24 cellular contexts compared by ENCODE assay signal in the genomic region with DNA sequence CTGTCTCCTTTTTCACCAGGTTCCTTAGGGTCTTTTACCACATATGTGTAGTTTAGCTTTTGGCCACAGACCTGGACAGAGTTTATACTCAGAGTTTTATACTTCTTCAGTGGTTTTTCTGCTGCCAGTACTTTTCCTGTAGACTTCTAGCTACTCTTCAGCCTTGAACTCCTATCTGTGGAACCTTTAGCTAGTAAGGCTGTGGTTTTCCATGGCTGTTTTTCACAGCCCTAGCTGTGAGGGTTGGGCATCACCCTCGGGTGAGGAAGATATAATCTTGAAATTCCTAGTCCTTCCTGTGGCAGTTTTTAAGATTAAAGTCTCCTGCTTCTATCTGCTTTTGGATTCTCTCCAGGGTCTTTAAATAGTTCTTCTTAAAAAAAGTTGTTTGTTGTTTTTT.
"Had no signal": no experiment of that assay in that cellular context is flagged by ENCODE, and none has a peak within 500 bp of the region (broad histone marks: within the 10 kb centered on the region; RNA-seq: fewer than 3 reads in every experiment).

No MANE protein-coding gene starts in this region.

- H3K4me2 ChIP-seq: KMS-11 had no signal

- H3K4me1 Mint-ChIP-seq: WTC11 had no signal

- H3K9ac ChIP-seq: KMS-11 had no signal

- H3K27ac ChIP-seq: brain microvascular endothelial cell, KMS-11 had no signal

- H3K36me3 ChIP-seq: brain microvascular endothelial cell, MG63 had no signal

- H3K4me3 Mint-ChIP-seq: activated CD8-positive, alpha-beta memory T cell treated with anti-CD3 and anti-CD28 coated beads, Interleukin-2, amount 10 ng/mL, durations not matched to agents 7 days and 5 days; activated T-cell treated with anti-CD3 and anti-CD28 coated beads, Interleukin-2, amount 50 U/mL, for 24 hours; activated T-helper 1 cell treated with anti-CD3 and anti-CD28 coated beads, Interleukin-12 subunit alpha, Interleukin-12 subunit beta, Interleukin-2, Interleukin-4 antibody, amounts not matched to agents 30 ng/mL and 10 ng/mL and 1 ng/mL, durations not matched to agents 14 hours and 24 hours and 36 hours; T-helper 1 cell treated with Interleukin-12 subunit alpha and Interleukin-12 subunit beta and Interleukin-4 antibody, amounts not matched to agents 30 μg/mL and 1 μg/mL, for 36 hours; WTC11 had no signal

- FAIRE-seq: RCC 7860 had no signal

- DNase-seq: activated CD4-positive, alpha-beta T cell treated with anti-CD3 and anti-CD28 coated beads for 48 hours; activated CD4-positive, alpha-beta T cell treated with anti-CD3 and anti-CD28 coated beads, Interleukin-2, amount 50 U/mL, for 4 hours; activated CD4-positive, CD25-positive, alpha-beta regulatory T cell treated with anti-CD3 and anti-CD28 coated beads, Interleukin-2, amount 50 U/mL, for 72 hours; activated CD8-positive, alpha-beta memory T cell treated with anti-CD3 and anti-CD28 coated beads, Interleukin-2, amount 10 ng/mL, durations not matched to agents 7 days and 5 days; activated effector memory CD4-positive, alpha-beta T cell treated with Interleukin-2 at 50 U/mL for 16 hours; activated naive CD4-positive, alpha-beta T cell treated with Interleukin-2 at 50 U/mL for 16 hours; activated T-cell treated with anti-CD3 and anti-CD28 coated beads, Interleukin-2, amount 50 U/mL, for 24 hours; brain microvascular endothelial cell; cerebellar nuclear complex; MG63; MV-4-11; NCI-H1092 treated with DMSO at 0.1 percent for 48 hours; NCI-H1436; NCI-H187; NCI-H2081; NCI-H446; NCI-H524; SHP77 treated with DMSO at 0.1 percent for 48 hours had no signal

- H3K27me3 Mint-ChIP-seq: activated CD8-positive, alpha-beta memory T cell treated with anti-CD3 and anti-CD28 coated beads, Interleukin-2, amount 10 ng/mL, durations not matched to agents 7 days and 5 days; activated T-cell treated with anti-CD3 and anti-CD28 coated beads, Interleukin-2, amount 50 U/mL, for 24 hours had no signal

- H3K27me3 ChIP-seq: brain microvascular endothelial cell, MG63 had no signal

- ATAC-seq: activated CD8-positive, alpha-beta memory T cell treated with anti-CD3 and anti-CD28 coated beads, Interleukin-2, amount 10 ng/mL, durations not matched to agents 7 days and 5 days; activated naive CD4-positive, alpha-beta T cell treated with anti-CD3 and anti-CD28 coated beads, Interleukin-2, amount 50 U/mL, for 72 hours; WTC11 had no signal

- H3K27ac Mint-ChIP-seq: activated CD8-positive, alpha-beta memory T cell treated with anti-CD3 and anti-CD28 coated beads, Interleukin-2, amount 10 ng/mL, durations not matched to agents 7 days and 5 days; activated naive CD4-positive, alpha-beta T cell treated with anti-CD3 and anti-CD28 coated beads, Interleukin-2, amount 50 U/mL, for 72 hours; activated T-cell treated with anti-CD3 and anti-CD28 coated beads, Interleukin-2, amount 50 U/mL, for 24 hours; activated T-helper 1 cell treated with anti-CD3 and anti-CD28 coated beads, Interleukin-12 subunit alpha, Interleukin-12 subunit beta, Interleukin-2, Interleukin-4 antibody, amounts not matched to agents 30 ng/mL and 10 ng/mL and 1 ng/mL, durations not matched to agents 14 hours and 24 hours and 36 hours; T-helper 1 cell treated with Interleukin-12 subunit alpha and Interleukin-12 subunit beta and Interleukin-4 antibody, amounts not matched to agents 30 μg/mL and 1 μg/mL, for 36 hours; WTC11 had no signal

- H3K4me3 ChIP-seq: MG63 had no signal
